Comparison of ENCODE assay signal across 30 cellular contexts in the genomic region with DNA sequence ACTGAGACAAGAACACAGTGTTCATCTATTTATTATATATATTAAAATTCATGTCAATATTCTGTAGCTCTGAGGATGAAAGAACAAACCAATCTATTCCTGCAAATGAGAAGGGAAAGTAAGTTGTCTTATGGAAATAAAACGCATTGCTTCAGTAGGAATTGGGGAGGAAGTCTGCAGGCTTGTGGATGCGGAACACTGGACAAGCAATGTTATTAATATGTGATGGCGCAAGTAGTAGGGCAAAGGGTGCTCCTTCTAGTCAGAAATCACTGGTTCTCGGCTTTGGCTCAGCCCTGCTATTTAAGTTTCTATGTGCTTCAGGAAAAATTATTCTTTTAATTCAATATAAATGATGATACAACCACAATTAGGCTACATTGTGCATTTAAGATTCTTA.
"Had no signal": no experiment of that assay in that cellular context is flagged by ENCODE, and none has a peak within 500 bp of the region (broad histone marks: within the 10 kb centered on the region; RNA-seq: fewer than 3 reads in every experiment).

No MANE protein-coding gene starts in this region.

- H3K4me3 ChIP-seq: ascending aorta, breast epithelium, cardiac muscle cell, colonic mucosa had no signal

- H3K4me1 Mint-ChIP-seq: activated T-helper 17 cell treated with anti-CD3 and anti-CD28 coated beads, Interleukin-2, amount 50 U/mL, for 72 hours; brain had no signal

- H3K36me3 ChIP-seq: ascending aorta, breast epithelium, cardiac muscle cell, colonic mucosa, WERI-Rb-1 had no signal

- DNase-seq: activated B cell treated with CpG ODN at 0.5 μM for 24 hours; activated CD4-positive, alpha-beta T cell treated with anti-CD3 and anti-CD28 coated beads for 48 hours; activated CD4-positive, alpha-beta T cell treated with anti-CD3 and anti-CD28 coated beads, Interleukin-2, amount 50 U/mL, for 1 hour; activated CD4-positive, alpha-beta T cell treated with anti-CD3 and anti-CD28 coated beads, Interleukin-2, amount 50 U/mL, for 48 hours; activated CD8-positive, alpha-beta memory T cell treated with anti-CD3 and anti-CD28 coated beads for 24 hours; activated CD8-positive, alpha-beta T cell treated with anti-CD3 and anti-CD28 coated beads for 36 hours; activated effector memory CD4-positive, alpha-beta T cell treated with Interleukin-2 at 50 U/mL for 16 hours; activated gamma-delta T cell treated with Interleukin-2 at 50 U/mL for 16 hours; activated naive CD4-positive, alpha-beta T cell treated with anti-CD3 and anti-CD28 coated beads, Interleukin-2, amount 50 U/mL, for 16 hours; activated naive CD4-positive, alpha-beta T cell treated with Interleukin-2 at 50 U/mL for 16 hours; activated T-cell treated with anti-CD3 and anti-CD28 coated beads, Interleukin-2, amount 50 U/mL, for 4 hours; central memory CD4-positive, alpha-beta T cell; cerebellar nuclear complex; colonic mucosa; effector CD8-positive, alpha-beta T cell; foreskin fibroblast; T-helper 1 cell; T-helper 17 cell; T1000; WERI-Rb-1 had no signal

- H3K27ac Mint-ChIP-seq: activated B cell treated with CpG ODN at 0.5 μM for 24 hours; activated CD8-positive, alpha-beta T cell treated with anti-CD3 and anti-CD28 coated beads for 36 hours; activated naive CD8-positive, alpha-beta T cell; activated T-helper 17 cell treated with anti-CD3 and anti-CD28 coated beads, Interleukin-2, amount 50 U/mL, for 72 hours; brain; T-helper 17 cell; T-helper 2 cell treated with Interferon-gamma antibody and Interleukin-4, amounts not matched to agents 5 μg/mL and 100 μg/mL, for 36 hours had no signal

- H3K27me3 Mint-ChIP-seq: activated B cell treated with CpG ODN at 0.5 μM for 24 hours; activated CD8-positive, alpha-beta T cell treated with anti-CD3 and anti-CD28 coated beads for 36 hours; activated naive CD8-positive, alpha-beta T cell; activated T-helper 17 cell treated with anti-CD3 and anti-CD28 coated beads, Interleukin-2, amount 50 U/mL, for 72 hours; brain; T-helper 17 cell had no signal

- H3K4me1 ChIP-seq: ascending aorta, breast epithelium, colonic mucosa had no signal

- H3K9me3 Mint-ChIP-seq: activated B cell treated with CpG ODN at 0.5 μM for 24 hours; activated CD8-positive, alpha-beta T cell treated with anti-CD3 and anti-CD28 coated beads for 36 hours; activated T-cell treated with anti-CD3 and anti-CD28 coated beads, Interleukin-2, amount 50 U/mL, for 4 hours; activated T-helper 17 cell treated with anti-CD3 and anti-CD28 coated beads, Interleukin-2, amount 50 U/mL, for 72 hours; brain; T-helper 2 cell treated with Interferon-gamma antibody and Interleukin-4, amounts not matched to agents 5 μg/mL and 100 μg/mL, for 36 hours had no signal

- H3K9me3 ChIP-seq: ascending aorta, breast epithelium, colonic mucosa had no signal

- H3K27me3 ChIP-seq: ascending aorta, breast epithelium, cardiac muscle cell, colonic mucosa had no signal

- H3K4me3 Mint-ChIP-seq: activated B cell treated with CpG ODN at 0.5 μM for 24 hours; activated CD8-positive, alpha-beta T cell treated with anti-CD3 and anti-CD28 coated beads for 36 hours; activated naive CD8-positive, alpha-beta T cell; activated T-cell treated with anti-CD3 and anti-CD28 coated beads, Interleukin-2, amount 50 U/mL, for 4 hours; activated T-helper 17 cell treated with anti-CD3 and anti-CD28 coated beads, Interleukin-2, amount 50 U/mL, for 72 hours; brain; T-helper 17 cell; T-helper 2 cell treated with Interferon-gamma antibody and Interleukin-4, amounts not matched to agents 5 μg/mL and 100 μg/mL, for 36 hours had no signal

- ATAC-seq: activated CD4-positive, CD25-positive, alpha-beta regulatory T cell treated with anti-CD3 and anti-CD28 coated beads, Interleukin-2, amount 50 U/mL, for 24 hours; activated CD8-positive, alpha-beta T cell treated with anti-CD3 and anti-CD28 coated beads for 36 hours; activated T-cell treated with anti-CD3 and anti-CD28 coated beads, Interleukin-2, amount 50 U/mL, for 4 hours; activated T-helper 17 cell treated with anti-CD3 and anti-CD28 coated beads, Interleukin-2, amount 50 U/mL, for 72 hours; esophagus mucosa; T-helper 17 cell had no signal

- H3K36me3 Mint-ChIP-seq: activated naive CD8-positive, alpha-beta T cell; brain had no signal

- H3K27ac ChIP-seq: ascending aorta, breast epithelium, cardiac muscle cell, colonic mucosa, epithelial cell of prostate, WERI-Rb-1 had no signal
